ENCODE assay signal across 30 cellular contexts in genomic region chr5:61352612-61353156, GRCh38.
"Had no signal": no experiment of that assay in that cellular context is flagged by ENCODE, and none has a peak within 500 bp of the region (broad histone marks: within the 10 kb centered on the region; RNA-seq: fewer than 3 reads in every experiment).

No MANE protein-coding gene starts in this region.

- H3K36me3 ChIP-seq: colonic mucosa, gastroesophageal sphincter, sigmoid colon, thoracic aorta, uterus had no signal

- H3K4me2 ChIP-seq: hepatocyte had no signal

- H3K36me3 Mint-ChIP-seq: stimulated activated effector memory CD8-positive, alpha-beta T cell treated with anti-CD3 and anti-CD28 coated beads, Interleukin-12 subunit alpha, Interleukin-12 subunit beta, amount 100 ng/mL, for 72 hours had no signal

- H3K27ac ChIP-seq: body of pancreas, colonic mucosa, gastroesophageal sphincter, hepatocyte, sigmoid colon, thoracic aorta, uterus, VCaP had no signal

- DNase-seq: activated CD4-positive, alpha-beta T cell treated with anti-CD3 and anti-CD28 coated beads for 4 hours; activated CD4-positive, alpha-beta T cell treated with anti-CD3 and anti-CD28 coated beads, Interleukin-2, amount 50 U/mL, for 48 hours; activated CD8-positive, alpha-beta memory T cell treated with anti-CD3 and anti-CD28 coated beads for 24 hours; activated effector memory CD4-positive, alpha-beta T cell treated with Interleukin-2 at 50 U/mL for 16 hours; activated naive CD4-positive, alpha-beta T cell treated with Interleukin-2 at 50 U/mL for 16 hours; aorta; body of pancreas; cerebellar nuclear complex; colonic mucosa; dorsolateral prefrontal cortex; effector memory CD4-positive, alpha-beta T cell; islet precursor cell; midbrain; naive thymus-derived CD4-positive, alpha-beta T cell; posterior cingulate gyrus; sigmoid colon; small intestine; stimulated activated CD4-positive, alpha-beta T cell treated with anti-CD3 and anti-CD28 coated beads, Interleukin-4, amount 100 ng/mL, for 24 hours; T-helper 9 cell; trophoblast cell; uterus had no signal

- H3K27ac Mint-ChIP-seq: activated naive CD8-positive, alpha-beta T cell; naive thymus-derived CD4-positive, alpha-beta T cell; stimulated activated effector memory CD8-positive, alpha-beta T cell treated with anti-CD3 and anti-CD28 coated beads, Interleukin-12 subunit alpha, Interleukin-12 subunit beta, amount 100 ng/mL, for 72 hours; stimulated activated naive CD8-positive, alpha-beta T cell treated with anti-CD3 and anti-CD28 coated beads, Interleukin-15, Interleukin-2, amounts not matched to agents 100 ng/mL and 50 ng/mL, for 24 hours; T-helper 1 cell treated with Interleukin-12 subunit alpha and Interleukin-12 subunit beta and Interleukin-4 antibody, amounts not matched to agents 30 μg/mL and 1 μg/mL, for 36 hours had no signal

- H3K27me3 ChIP-seq: body of pancreas, colonic mucosa, dorsolateral prefrontal cortex, gastroesophageal sphincter, hepatocyte, sigmoid colon, uterus had no signal

- FAIRE-seq: small intestine, TTC549 had no signal

- H3K4me3 ChIP-seq: body of pancreas, colonic mucosa, dorsolateral prefrontal cortex, gastroesophageal sphincter, hepatocyte, sigmoid colon, thoracic aorta, uterus had no signal

- H2AFZ ChIP-seq: hepatocyte had no signal

- H3K27me3 Mint-ChIP-seq: activated naive CD8-positive, alpha-beta T cell; naive thymus-derived CD4-positive, alpha-beta T cell; stimulated activated naive CD8-positive, alpha-beta T cell treated with anti-CD3 and anti-CD28 coated beads, Interleukin-15, Interleukin-2, amounts not matched to agents 100 ng/mL and 50 ng/mL, for 24 hours had no signal

- ATAC-seq: body of pancreas; gastroesophageal sphincter; naive thymus-derived CD4-positive, alpha-beta T cell; stimulated activated effector memory CD8-positive, alpha-beta T cell treated with anti-CD3 and anti-CD28 coated beads, Interleukin-12 subunit alpha, Interleukin-12 subunit beta, amount 100 ng/mL, for 72 hours had no signal

- H3K4me3 Mint-ChIP-seq: activated naive CD8-positive, alpha-beta T cell; stimulated activated effector memory CD8-positive, alpha-beta T cell treated with anti-CD3 and anti-CD28 coated beads, Interleukin-12 subunit alpha, Interleukin-12 subunit beta, amount 100 ng/mL, for 72 hours; stimulated activated naive CD8-positive, alpha-beta T cell treated with anti-CD3 and anti-CD28 coated beads, Interleukin-15, Interleukin-2, amounts not matched to agents 100 ng/mL and 50 ng/mL, for 24 hours; T-helper 1 cell treated with Interleukin-12 subunit alpha and Interleukin-12 subunit beta and Interleukin-4 antibody, amounts not matched to agents 30 μg/mL and 1 μg/mL, for 36 hours had no signal

- H3K9me3 ChIP-seq: body of pancreas, colonic mucosa, thoracic aorta had no signal
